In the genomic region with DNA sequence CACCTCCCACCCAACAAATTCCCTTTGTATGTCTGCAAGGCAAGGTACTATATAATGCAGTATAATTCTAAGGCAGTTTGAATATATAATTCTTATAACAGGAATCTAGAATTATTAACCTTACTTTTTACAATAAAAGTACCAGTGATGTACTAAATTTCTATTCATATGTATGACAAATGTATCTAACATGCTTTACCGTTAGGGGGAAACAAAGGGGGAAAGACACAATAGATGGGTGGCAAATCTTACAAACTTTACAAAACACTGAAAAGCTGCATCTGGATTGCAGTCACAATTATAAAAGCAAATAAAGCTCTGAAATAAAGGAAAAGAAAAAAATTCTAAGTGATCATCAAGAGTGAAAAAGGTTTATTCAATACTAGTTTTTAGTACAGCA, we compare ENCODE assay signal across 9 cellular contexts.
DNase-seq lines count a peak whose midpoint lies in the region; ATAC-seq and TF ChIP-seq lines count a peak whose summit lies in the region.
"Had no signal": no experiment of that assay in that cellular context is flagged by ENCODE, and none has a peak within 500 bp of the region (broad histone marks: within the 10 kb centered on the region; RNA-seq: fewer than 3 reads in every experiment).

No MANE protein-coding gene starts in this region.

- no peaks in the 10 kb centered on the region for H3K36me3 ChIP-seq in DND-41 (ENCODE audit: insufficient read depth, low read length)
- no peaks in the 10 kb centered on the region for H3K36me3 ChIP-seq in endocrine pancreas (ENCODE audit: control insufficient read depth, insufficient read depth, low read length)
- peaks cover 21% of the 10 kb centered on the region for H3K36me3 ChIP-seq in neuron (ENCODE audit: insufficient read depth, low read length)

- no peak for TF ChIP-seq CTCF in DND-41 (IDR thresholded peaks at IDR 0.05; ENCODE audit: borderline replicate concordance, extremely low read depth, low read length, poor library complexity, severe bottlenecking)

- H3K27ac ChIP-seq in DND-41 (ENCODE audit: low read length): peak overlapping the region; percentile 44; the same call in 1 of the 2 replicates

- H2AFZ ChIP-seq in DND-41 (ENCODE audit: low read depth, low read length) (no peak overlapping the region), neuron (ENCODE audit: low read depth, low read length) (no peak overlapping the region)

- DNase-seq in DND-41: no peak
- peak; percentile 34 for DNase-seq in NAMALWA (ENCODE audit: low spot score)
- no peak for DNase-seq in hepatic stellate cell (ENCODE audit: low spot score)
- DNase-seq in NCI-H1092 (lab: John Stamatoyannopoulos, UW): no peak
- DNase-seq: NCI-H2107 had no signal

- no peaks in the 10 kb centered on the region; the same call in 1 of the 2 replicates for H4K20me1 ChIP-seq in DND-41 (ENCODE audit: insufficient read depth, low read length)

- H3K4me2 ChIP-seq in DND-41 (ENCODE audit: insufficient read depth, low read length): peak overlapping the region; percentile 83

- ATAC-seq in DND-41 (ENCODE audit: insufficient read depth, low read depth) (no peak), GM19463 (IDR thresholded peaks at IDR 0.05; ENCODE audit: unreplicated experiment) (no peak), GM21529 (IDR thresholded peaks at IDR 0.05; ENCODE audit: unreplicated experiment) (no peak)

- H3K9ac ChIP-seq in DND-41 (ENCODE audit: low read depth, low read length) (peak overlapping the region; percentile 67), endocrine pancreas (ENCODE audit: control insufficient read depth, insufficient read depth, low read length) (no peak overlapping the region)

- H3K9me3 ChIP-seq in DND-41 (ENCODE audit: insufficient read depth, low read length, severe bottlenecking) (no peaks in the 10 kb centered on the region), endocrine pancreas (ENCODE audit: control insufficient read depth, low read length) (no peaks in the 10 kb centered on the region), neuron (ENCODE audit: low read length) (no peaks in the 10 kb centered on the region)

- H3K4me3 ChIP-seq in DND-41 (ENCODE audit: low read depth in 1 of 2, low read length in 2 of 2): peak overlapping the region; percentile 80 to 81; a peak in 3 of 4 replicates
- peak overlapping the region; percentile 100 for H3K4me3 ChIP-seq in endocrine pancreas (ENCODE audit: control insufficient read depth, insufficient read depth, low read length)
- H3K4me3 ChIP-seq in neuron (ENCODE audit: low read length): peak overlapping the region; percentile 86

- H3K27me3 ChIP-seq in DND-41 (ENCODE audit: insufficient read depth, low read length, poor library complexity): no peaks in the 10 kb centered on the region
- H3K27me3 ChIP-seq in endocrine pancreas (ENCODE audit: control insufficient read depth, insufficient read depth, low read length): no peaks in the 10 kb centered on the region
- H3K27me3 ChIP-seq in neuron (ENCODE audit: insufficient read depth, low read length): no peaks in the 10 kb centered on the region

- H3K79me2 ChIP-seq in DND-41 (ENCODE audit: insufficient read depth, low read length): peaks cover 75% of the 10 kb centered on the region

- H3K4me1 ChIP-seq in DND-41 (ENCODE audit: insufficient read depth, low read length) (peaks cover 43% of the 10 kb centered on the region), endocrine pancreas (ENCODE audit: control insufficient read depth, insufficient read depth, low read length) (peaks cover 8% of the 10 kb centered on the region), neuron (ENCODE audit: insufficient read depth, low read length) (peaks cover 32% of the 10 kb centered on the region)
